25 cellular contexts compared by ENCODE assay signal in genomic region chr2:65850695-65851094, GRCh38.
DNase-seq lines count a peak whose midpoint lies in the region; ATAC-seq and TF ChIP-seq lines count a peak whose summit lies in the region.
"Had no signal": no experiment of that assay in that cellular context is flagged by ENCODE, and none has a peak within 500 bp of the region (broad histone marks: within the 10 kb centered on the region; RNA-seq: fewer than 3 reads in every experiment).

No MANE protein-coding gene starts in this region.

- H4K20me1 ChIP-seq in KMS-11 (ENCODE audit: insufficient read depth) (no peaks in the 10 kb centered on the region), MM.1S (ENCODE audit: insufficient read depth, low read length) (no peaks in the 10 kb centered on the region)
- H4K20me1 ChIP-seq: BLaER1 had no signal

- H3K27me3 ChIP-seq in KMS-11 (ENCODE audit: insufficient read depth, low read depth): no peaks in the 10 kb centered on the region
- no peaks in the 10 kb centered on the region for H3K27me3 ChIP-seq in MM.1S (replicated peaks; ENCODE audit: insufficient read depth, low read length)
- H3K27me3 ChIP-seq: BE2C, BLaER1 had no signal

- H3K9me2 ChIP-seq in MM.1S (replicated peaks; ENCODE audit: insufficient read depth, low read length): no peaks in the 10 kb centered on the region

- H2AFZ ChIP-seq in KMS-11 (ENCODE audit: low read depth) (no peak overlapping the region), MM.1S (ENCODE audit: low read length) (no peak overlapping the region)

- H3K9me3 Mint-ChIP-seq in activated T-helper 2 cell treated with anti-CD3 and anti-CD28 coated beads, Interferon-gamma antibody, Interleukin-2, Interleukin-4, amounts not matched to agents 10 μg/mL and 5 μg/mL and 100 μg/mL, durations not matched to agents 14 hours and 24 hours and 36 hours: no peaks in the 10 kb centered on the region

- peak overlapping the region; percentile 3; the same call in 1 of the 2 replicates for H3K4me2 ChIP-seq in KMS-11
- no peak overlapping the region for H3K4me2 ChIP-seq in MM.1S (ENCODE audit: low read depth, low read length)
- H3K4me2 ChIP-seq: BLaER1 had no signal

- peak; percentile 26 for DNase-seq in MM.1S
- peak; percentile 39 for DNase-seq in epithelial cell of esophagus (ENCODE audit: low read depth)
- no peak for DNase-seq in activated T-helper 2 cell treated with anti-CD3 and anti-CD28 coated beads, Interferon-gamma antibody, Interleukin-2, Interleukin-4, amounts not matched to agents 10 μg/mL and 5 μg/mL and 100 μg/mL, durations not matched to agents 14 hours and 24 hours and 36 hours (ENCODE audit: low spot score)
- no peak for DNase-seq in NAMALWA (ENCODE audit: low spot score)
- DNase-seq in HUDEP-2 (lab: John Stamatoyannopoulos, UW; ENCODE audit: unreplicated experiment in 76 of 76): no peak
- DNase-seq: 8988T; ACHN; BE2C; C1 segment of cervical spinal cord; CD4-positive, alpha-beta memory T cell; CD4-positive, CD25-positive, alpha-beta regulatory T cell; CD8-positive, alpha-beta memory T cell; COR-L47; DMS 273 treated with DMSO at 0.1 percent for 48 hours; DMS153; DMS53; DMS79; DND-41; EL; GDM1 had no signal

- H3K27ac Mint-ChIP-seq in activated T-helper 2 cell treated with anti-CD3 and anti-CD28 coated beads, Interferon-gamma antibody, Interleukin-2, Interleukin-4, amounts not matched to agents 10 μg/mL and 5 μg/mL and 100 μg/mL, durations not matched to agents 14 hours and 24 hours and 36 hours: no peak overlapping the region
- H3K27ac Mint-ChIP-seq: CD14-positive monocyte; CD4-positive, alpha-beta memory T cell; CD4-positive, CD25-positive, alpha-beta regulatory T cell; CD8-positive, alpha-beta memory T cell had no signal

- H3K9ac ChIP-seq in KMS-11 (no peak overlapping the region), MM.1S (ENCODE audit: low read length) (no peak overlapping the region)
- H3K9ac ChIP-seq: BLaER1 had no signal

- H3K36me3 Mint-ChIP-seq in activated T-helper 2 cell treated with anti-CD3 and anti-CD28 coated beads, Interferon-gamma antibody, Interleukin-2, Interleukin-4, amounts not matched to agents 10 μg/mL and 5 μg/mL and 100 μg/mL, durations not matched to agents 14 hours and 24 hours and 36 hours (ENCODE audit: low read depth): no peaks in the 10 kb centered on the region
- H3K36me3 Mint-ChIP-seq: CD14-positive monocyte; CD4-positive, alpha-beta memory T cell; CD4-positive, CD25-positive, alpha-beta regulatory T cell; CD8-positive, alpha-beta memory T cell had no signal

- H3K4me1 Mint-ChIP-seq in activated T-helper 2 cell treated with anti-CD3 and anti-CD28 coated beads, Interferon-gamma antibody, Interleukin-2, Interleukin-4, amounts not matched to agents 10 μg/mL and 5 μg/mL and 100 μg/mL, durations not matched to agents 14 hours and 24 hours and 36 hours (ENCODE audit: low read depth): no peaks in the 10 kb centered on the region
- H3K4me1 Mint-ChIP-seq: CD14-positive monocyte; CD4-positive, alpha-beta memory T cell; CD4-positive, CD25-positive, alpha-beta regulatory T cell; CD8-positive, alpha-beta memory T cell had no signal

- H3K4me3 ChIP-seq in KMS-11 (IDR thresholded peaks at IDR 0.05; ENCODE audit: insufficient read depth, low read depth, low read length) (no peak overlapping the region), MM.1S (ENCODE audit: low read length) (no peak overlapping the region), epithelial cell of esophagus (ENCODE audit: low read length) (no peak overlapping the region)
- H3K4me3 ChIP-seq: BLaER1, GM12878 had no signal

- H3K4me3 Mint-ChIP-seq in activated T-helper 2 cell treated with anti-CD3 and anti-CD28 coated beads, Interferon-gamma antibody, Interleukin-2, Interleukin-4, amounts not matched to agents 10 μg/mL and 5 μg/mL and 100 μg/mL, durations not matched to agents 14 hours and 24 hours and 36 hours (ENCODE audit: low read depth): no peak overlapping the region
- H3K4me3 Mint-ChIP-seq: CD14-positive monocyte; CD4-positive, alpha-beta memory T cell; CD4-positive, CD25-positive, alpha-beta regulatory T cell; CD8-positive, alpha-beta memory T cell had no signal

- H3F3A ChIP-seq in MM.1S (ENCODE audit: insufficient read depth, low read length): 0 out of 2 replicates have a peak, but pooled peaks cover under 1% of the 10 kb centered on the region

- H3K27ac ChIP-seq in KMS-11: no peak overlapping the region
- H3K27ac ChIP-seq in MM.1S (ENCODE audit: low read length): no peak overlapping the region
- H3K27ac ChIP-seq: BLaER1 had no signal

- no peaks in the 10 kb centered on the region for H3K79me2 ChIP-seq in KMS-11 (ENCODE audit: insufficient read depth, low read depth)
- no peaks in the 10 kb centered on the region for H3K79me2 ChIP-seq in MM.1S (ENCODE audit: low read length)

- TF ChIP-seq CTCF in KMS-11 (conservative IDR thresholded peaks at IDR 0.05; ENCODE audit: low read depth, low read length): no peak
- no peak for TF ChIP-seq CTCF in MM.1S (IDR thresholded peaks at IDR 0.05; ENCODE audit: low read length)
- TF ChIP-seq CTCF in epithelial cell of esophagus (IDR thresholded peaks at IDR 0.05; ENCODE audit: insufficient read depth, low read depth, low read length, missing control alignments): no peak

- intact Hi-C loops in activated T-helper 2 cell treated with anti-CD3 and anti-CD28 coated beads, Interferon-gamma antibody, Interleukin-2, Interleukin-4, amounts not matched to agents 10 μg/mL and 5 μg/mL and 100 μg/mL, durations not matched to agents 14 hours and 24 hours and 36 hours (cut with micrococcal nuclease): no loop called here

- H3K4me1 ChIP-seq in KMS-11 (ENCODE audit: low read depth, poor library complexity, severe bottlenecking): peaks cover 36% of the 10 kb centered on the region
- H3K4me1 ChIP-seq in MM.1S (ENCODE audit: low read length): peaks cover 12% of the 10 kb centered on the region
- H3K4me1 ChIP-seq: BE2C, BLaER1 had no signal

- no peaks in the 10 kb centered on the region for H3K9me3 ChIP-seq in MM.1S (replicated peaks; ENCODE audit: insufficient read depth, low read length)
- H3K9me3 ChIP-seq: BE2C, BLaER1 had no signal

- no peaks in the 10 kb centered on the region for H3K27me3 Mint-ChIP-seq in activated T-helper 2 cell treated with anti-CD3 and anti-CD28 coated beads, Interferon-gamma antibody, Interleukin-2, Interleukin-4, amounts not matched to agents 10 μg/mL and 5 μg/mL and 100 μg/mL, durations not matched to agents 14 hours and 24 hours and 36 hours (ENCODE audit: low read depth)
- H3K27me3 Mint-ChIP-seq: CD4-positive, CD25-positive, alpha-beta regulatory T cell; CD8-positive, alpha-beta memory T cell had no signal

- peak; percentile 93 for ATAC-seq in esophagus mucosa
- ATAC-seq: GM12878 had no signal

- no peaks in the 10 kb centered on the region for H3K36me3 ChIP-seq in KMS-11 (ENCODE audit: insufficient read depth)
- H3K36me3 ChIP-seq in MM.1S (replicated peaks; ENCODE audit: insufficient read depth, low read length): no peaks in the 10 kb centered on the region
- H3K36me3 ChIP-seq: BE2C, BLaER1 had no signal

Comparison
In these comparisons a context has a peak if more than half of its experiments do, and no peak if none do; other contexts are left out.
1. DNase-seq: peak in MM.1S (single experiment) and epithelial cell of esophagus (single experiment); none in activated T-helper 2 cell treated with anti-CD3 and anti-CD28 coated beads, Interferon-gamma antibody, Interleukin-2, Interleukin-4, amounts not matched to agents 10 μg/mL and 5 μg/mL and 100 μg/mL, durations not matched to agents 14 hours and 24 hours and 36 hours (single experiment), NAMALWA (single experiment) and HUDEP-2 (0 of 76).